Comparison of ENCODE assay signal across 8 cellular contexts in the genomic region with DNA sequence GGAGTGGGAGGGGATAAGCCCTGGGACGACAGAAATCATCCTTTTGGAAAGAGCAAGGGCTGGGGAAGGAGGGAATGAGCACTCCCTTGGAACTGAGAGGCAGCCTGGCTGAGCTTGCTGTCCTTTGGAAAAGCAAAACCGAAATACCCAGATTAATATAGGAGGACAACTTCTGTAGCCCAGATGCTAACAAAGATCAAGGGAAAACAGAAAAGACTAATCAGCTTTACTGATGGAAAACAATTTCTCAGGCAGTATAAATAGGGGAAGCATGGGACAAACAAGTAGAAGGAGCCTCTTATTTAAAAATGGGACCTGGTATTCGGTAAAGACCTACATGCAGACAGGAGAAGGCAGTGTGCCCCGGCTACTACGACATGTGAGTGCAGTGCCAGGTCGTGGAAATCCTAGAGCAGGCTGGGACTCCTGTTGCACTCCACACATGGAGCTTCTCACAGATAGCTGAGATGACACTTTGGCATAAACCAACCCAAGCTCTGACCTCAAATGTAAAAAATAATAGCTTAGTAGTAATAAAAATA. TPM values are rescaled to one million over a fixed set of nuclear protein-coding genes. Genes with fewer than 3 reads are reported as not detected.
DNase-seq lines count a peak whose midpoint lies in the region; ATAC-seq and TF ChIP-seq lines count a peak whose summit lies in the region.

No MANE protein-coding gene starts in this region.

- H3K4me1 ChIP-seq in stomach smooth muscle (ENCODE audit: control insufficient read depth, insufficient read depth, low read length) = peaks cover 2% of the 10 kb centered on the region

- POLR2A ChIA-PET in MCF 10A (lab: Yijun Ruan, JAX) = interaction anchor here (0.5 to 6.3 kb wide), 21 partner anchors 8 to 1197 kb away, joined by 3 to 64 read pairs (median 4); a partner anchor contains a TSS

- no peaks in the 10 kb centered on the region for H3K27me3 ChIP-seq in stomach smooth muscle (ENCODE audit: control insufficient read depth in 1 of 2, insufficient read depth in 2 of 2, low read length in 2 of 2)

- intact Hi-C loops in MCF 10A (cut with micrococcal nuclease) = loop anchor here (2.0 to 10.0 kb wide), 5 partner anchors 75 to 1218 kb away; no protein-coding TSS in a partner anchor
- intact Hi-C loops in left colon (cut with DNase I, micrococcal nuclease) = no loop called here

- H3K36me3 ChIP-seq in stomach smooth muscle (ENCODE audit: control insufficient read depth in 2 of 2, insufficient read depth in 2 of 2, low read length in 2 of 2) = peaks cover 0 to 2% of the 10 kb centered on the region in 2 donors

- no peaks in the 10 kb centered on the region for H3K27me3 Mint-ChIP-seq in MCF 10A (ENCODE audit: insufficient read depth, unreplicated experiment)

- peak overlapping the region; percentile 86 for H3K4me3 Mint-ChIP-seq in MCF 10A (ENCODE audit: unreplicated experiment)

- no peaks in the 10 kb centered on the region for H3K9me3 ChIP-seq in stomach smooth muscle (ENCODE audit: control insufficient read depth in 2 of 2, low read length in 2 of 2)

- CTCF ChIA-PET in MCF 10A (lab: Yijun Ruan, JAX) = interaction anchor here (0.5 to 6.3 kb wide), 15 partner anchors 9 to 1143 kb away, joined by 3 to 49 read pairs (median 4); no protein-coding TSS in a partner anchor

- H3K27ac ChIP-seq in stomach smooth muscle (ENCODE audit: low read length) = peak overlapping the region; percentile 82

- TSS peak; percentile 88 for BruUV-seq in MCF 10A (replicated peaks; lab: Mats Ljungman, UMichigan)

- peak overlapping the region; percentile 68 for H3K27ac Mint-ChIP-seq in MCF 10A (ENCODE audit: low read depth, unreplicated experiment)

- peak overlapping the region; percentile 81 to 82 for H3K4me3 ChIP-seq in stomach smooth muscle (ENCODE audit: low read length in 2 of 2)

- TF ChIP-seq CTCF in MCF 10A (IDR thresholded peaks at IDR 0.05; ENCODE audit: unreplicated experiment) = no peak

- no peaks in the 10 kb centered on the region for H3K9me3 Mint-ChIP-seq in MCF 10A (ENCODE audit: unreplicated experiment)

- DNase-seq in DMS 273 (lab: John Stamatoyannopoulos, UW; ENCODE audit: unreplicated experiment) (peak; percentile 57), NCI-H146 (lab: John Stamatoyannopoulos, UW) (peak; percentile 72), MCF 10A (ENCODE audit: unreplicated experiment) (no peak), left colon (peak; percentile 22 to 37), globus pallidus (ENCODE audit: low spot score) (no peak)
- DNase-seq in activated CD8-positive, alpha-beta memory T cell treated with anti-CD3 and anti-CD28 coated beads for 24 hours = no peak

- H3K36me3 Mint-ChIP-seq in MCF 10A (ENCODE audit: insufficient read depth, unreplicated experiment) = peaks cover 35% of the 10 kb centered on the region

- peak overlapping the region; percentile 54 to 83 for H3K9ac ChIP-seq in stomach smooth muscle (ENCODE audit: low read length in 2 of 2)

- no peak for ATAC-seq in left colon
- no peak for ATAC-seq in GM18867 (IDR thresholded peaks at IDR 0.05; ENCODE audit: unreplicated experiment)

- peaks cover 57% of the 10 kb centered on the region for H3K4me1 Mint-ChIP-seq in MCF 10A (ENCODE audit: insufficient read depth, unreplicated experiment)

RNA-seq across cellular contexts. Expression of a gene that starts 0.8 kb away (rescaled TPM):
- 14.9 and 19.0 TPM in 2 replicates for total RNA-seq in MCF 10A (2022)
- 1 to 10 TPM in 1 of 2 donors, under 1 TPM in 1; 0.76 to 2.2 TPM for total RNA-seq in left colon

Comparison
In these comparisons a context has a peak if more than half of its experiments do, and no peak if none do; other contexts are left out.
1. DNase-seq: peak in DMS 273 (single experiment), NCI-H146 (single experiment) and left colon (2 of 2); none in MCF 10A (single experiment), globus pallidus (single experiment) and activated CD8-positive, alpha-beta memory T cell treated with anti-CD3 and anti-CD28 coated beads for 24 hours (single experiment).